17 cellular contexts compared by ENCODE assay signal in the genomic region with DNA sequence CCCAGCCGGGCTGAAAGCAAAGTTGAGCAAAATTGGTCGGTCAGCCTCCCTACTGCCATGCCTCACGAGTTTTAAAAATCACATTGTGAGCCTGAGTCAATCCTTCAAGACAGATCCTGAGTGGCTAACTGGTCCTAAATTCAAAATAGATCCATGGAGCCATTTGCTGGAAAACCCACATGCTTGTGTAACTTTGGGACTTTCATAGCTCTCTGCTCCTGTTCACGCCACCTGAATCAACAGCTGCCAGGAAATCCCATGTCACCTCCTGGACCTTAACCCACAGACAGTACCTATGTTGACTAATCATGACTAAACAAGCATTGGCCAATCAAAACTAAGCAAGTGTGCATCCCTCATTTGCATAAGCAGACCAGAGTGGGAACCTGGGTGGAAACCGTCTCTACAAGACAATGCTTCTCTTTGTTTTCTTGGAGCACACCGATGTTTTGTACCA. TPM values are rescaled to one million over a fixed set of nuclear protein-coding genes. Genes with fewer than 3 reads are reported as not detected.
DNase-seq lines count a peak whose midpoint lies in the region; ATAC-seq, FAIRE-seq and TF ChIP-seq lines count a peak whose summit lies in the region.
"Had no signal": no experiment of that assay in that cellular context is flagged by ENCODE, and none has a peak within 500 bp of the region (broad histone marks: within the 10 kb centered on the region; RNA-seq: fewer than 3 reads in every experiment).

No MANE protein-coding gene starts in this region.

- in situ Hi-C loops in K562 (cut with MboI): no loop called here

- POLR2A ChIA-PET in K562 (lab: Yijun Ruan, JAX): no interaction called here

- peaks cover 0 to 2% of the 10 kb centered on the region in 2 experiments; a peak in 2 of 5 replicates for H3K4me1 ChIP-seq in K562 (replicated peaks in 1 of 2; ENCODE audit: control insufficient read depth in 2 of 2, insufficient read depth in 2 of 2, low read length in 2 of 2)
- H3K4me1 ChIP-seq in liver (ENCODE audit: control insufficient read depth in 4 of 4, insufficient read depth in 4 of 4, low read length in 3 of 4): peaks cover 6 to 48% (median 19%) of the 10 kb centered on the region in 4 donors
- H3K4me1 ChIP-seq: A549, upper lobe of left lung had no signal

- no peaks in the 10 kb centered on the region for H3K9me1 ChIP-seq in K562 (ENCODE audit: control insufficient read depth, insufficient read depth, low read length)

- H3K9ac ChIP-seq in K562 (ENCODE audit: insufficient read depth in 1 of 2, low read depth in 2 of 2, low read length in 2 of 2) (no peak overlapping the region), liver (ENCODE audit: low read depth in 1 of 2, low read length in 2 of 2) (peak overlapping the region; percentile 47 to 52)

- no TSS peak for BruUV-seq in K562 (replicated peaks; lab: Mats Ljungman, UMichigan)

- TF ChIP-seq EP300 in K562 (IDR thresholded peaks at IDR 0.05; ENCODE audit: low read length): no peak

- 25% methylated on average over 6 of the region's 6 CpGs for WGBS in K562 (ENCODE audit: insufficient coverage, low coverage, missing lambda C conversion rate)
- WGBS in liver: 57% methylated on average over 6 of the region's 6 CpGs

- no peak overlapping the region for H3K27ac ChIP-seq in K562 (ENCODE audit: extremely low read depth, low read depth, low read length)
- peak overlapping the region; percentile 92 to 95 for H3K27ac ChIP-seq in liver (ENCODE audit: low read depth in 1 of 2, low read length in 2 of 2)
- H3K27ac ChIP-seq: A549, heart right ventricle, neutrophil, upper lobe of left lung had no signal

- no peaks in the 10 kb centered on the region for H4K20me1 ChIP-seq in K562 (replicated peaks; ENCODE audit: control insufficient read depth, insufficient read depth, low read length)

- H2AFZ ChIP-seq in K562 (ENCODE audit: low read depth, low read length): no peak overlapping the region

- TF ChIP-seq RAD21 in K562 (CRISPR knock-in tag; conservative IDR thresholded peaks at IDR 0.05 in 1 of 2, IDR thresholded peaks at IDR 0.05 in 1 of 2) (no peak), liver (IDR thresholded peaks at IDR 0.05) (peak in 1 of 2 donors; percentile 35)

- H3K79me2 ChIP-seq in K562 (ENCODE audit: control insufficient read depth, insufficient read depth, low read length): no peaks in the 10 kb centered on the region

- no peak for FAIRE-seq in K562 (lab: Jason Lieb, UNC)
- FAIRE-seq: A549, keratinocyte had no signal

- H3K9me3 ChIP-seq in K562 (replicated peaks; ENCODE audit: control insufficient read depth, insufficient read depth, low read depth, low read length) (no peaks in the 10 kb centered on the region), liver (ENCODE audit: control insufficient read depth in 4 of 4, low read length in 3 of 4) (no peaks in the 10 kb centered on the region)
- H3K9me3 ChIP-seq: A549, heart right ventricle, neutrophil, upper lobe of left lung had no signal

- TF ChIP-seq CTCF in K562 (IDR thresholded peaks at IDR 0.05 in 2 of 3, conservative IDR thresholded peaks at IDR 0.05 in 1 of 3; ENCODE audit: insufficient read depth in 2 of 3, low read depth in 1 of 3, low read length in 3 of 3): no peak
- TF ChIP-seq CTCF in liver (IDR thresholded peaks at IDR 0.05; ENCODE audit: low read depth, low read length, missing input control): no peak
- no peak for TF ChIP-seq CTCF in foreskin fibroblast (IDR thresholded peaks at IDR 0.05; ENCODE audit: low read depth, low read length)

- no peak for TF ChIP-seq POLR2A in K562 (conservative IDR thresholded peaks at IDR 0.05)

- H3K36me3 ChIP-seq in K562 (ENCODE audit: control insufficient read depth, insufficient read depth, low read length): no peaks in the 10 kb centered on the region
- no peaks in the 10 kb centered on the region for H3K36me3 ChIP-seq in liver (ENCODE audit: control insufficient read depth in 4 of 4, insufficient read depth in 3 of 4, low read depth in 1 of 4, low read length in 3 of 4)
- H3K36me3 ChIP-seq: heart right ventricle, neutrophil, upper lobe of left lung had no signal

- intact Hi-C loops in K562 (cut with micrococcal nuclease): no loop called here

- H3K4me3 ChIP-seq in K562: no peak overlapping the region
- no peak overlapping the region for H3K4me3 ChIP-seq in liver (ENCODE audit: low read depth in 1 of 3, low read length in 3 of 3)
- H3K4me3 ChIP-seq in foreskin fibroblast (ENCODE audit: low read depth in 1 of 2, low read length in 2 of 2): no peak overlapping the region
- H3K4me3 ChIP-seq: A549, heart right ventricle, upper lobe of left lung had no signal

- CTCF ChIA-PET in K562 (lab: Yijun Ruan, JAX; ENCODE audit: low intra/inter-chr PET ratio): no interaction called here

- ATAC-seq in K562: peak; percentile 26; the same call in 1 of the 3 replicates
- ATAC-seq: A549, T-cell had no signal

- H3K4me2 ChIP-seq in K562 (ENCODE audit: insufficient read depth, low read length): no peak overlapping the region
- H3K4me2 ChIP-seq: A549 had no signal

- peaks cover 3 to 9% of the 10 kb centered on the region in 2 experiments; a peak in 3 of 5 replicates for H3K27me3 ChIP-seq in K562 (ENCODE audit: control insufficient read depth in 2 of 2, insufficient read depth in 2 of 2, low read length in 2 of 2)
- no peaks in the 10 kb centered on the region for H3K27me3 ChIP-seq in liver (ENCODE audit: control insufficient read depth in 4 of 4, insufficient read depth in 4 of 4, low read length in 3 of 4)
- H3K27me3 ChIP-seq: heart right ventricle, neutrophil, upper lobe of left lung had no signal

- peak; percentile 36 for DNase-seq in activated CD4-positive, alpha-beta T cell treated with anti-CD3 and anti-CD28 coated beads for 48 hours
- DNase-seq in activated CD4-positive, alpha-beta T cell treated with anti-CD3 and anti-CD28 coated beads for 4 hours: no peak
- DNase-seq in HT-29 (ENCODE audit: low spot score): peak; percentile 11
- DNase-seq in K562 (ENCODE audit: extremely low read depth in 1 of 4, low spot score in 3 of 4): peak in 2 of 4 experiments; percentile 1 to 5
- DNase-seq in RPMI8226: no peak
- no peak for DNase-seq in foreskin fibroblast
- no peak for DNase-seq in amygdala (lab: John Stamatoyannopoulos, UW)
- DNase-seq: activated naive CD4-positive, alpha-beta T cell treated with anti-CD3 and anti-CD28 coated beads, Interleukin-2, amount 50 U/mL, for 16 hours; DMS79 treated with DMSO at 0.1 percent for 48 hours; heart right ventricle; NCI-H1417; T-cell; upper lobe of left lung had no signal

TF ChIP-seq in K562, 482 proteins besides CTCF, POLR2A, EP300 and RAD21 (continues in another document):
- TF ChIP-seq CREM (IDR thresholded peaks at IDR 0.05; ENCODE audit: low read depth): no peak
- TF ChIP-seq, protein P1, sequence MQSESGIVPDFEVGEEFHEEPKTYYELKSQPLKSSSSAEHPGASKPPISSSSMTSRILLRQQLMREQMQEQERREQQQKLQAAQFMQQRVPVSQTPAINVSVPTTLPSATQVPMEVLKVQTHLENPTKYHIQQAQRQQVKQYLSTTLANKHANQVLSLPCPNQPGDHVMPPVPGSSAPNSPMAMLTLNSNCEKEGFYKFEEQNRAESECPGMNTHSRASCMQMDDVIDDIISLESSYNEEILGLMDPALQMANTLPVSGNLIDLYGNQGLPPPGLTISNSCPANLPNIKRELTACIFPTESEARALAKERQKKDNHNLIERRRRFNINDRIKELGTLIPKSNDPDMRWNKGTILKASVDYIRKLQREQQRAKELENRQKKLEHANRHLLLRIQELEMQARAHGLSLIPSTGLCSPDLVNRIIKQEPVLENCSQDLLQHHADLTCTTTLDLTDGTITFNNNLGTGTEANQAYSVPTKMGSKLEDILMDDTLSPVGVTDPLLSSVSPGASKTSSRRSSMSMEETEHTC (IDR thresholded peaks at IDR 0.05): no peak

TF ChIP-seq in liver, 16 proteins besides CTCF, POLR2A, EP300 and RAD21 (continues in another document):
- TF ChIP-seq TAF1 (conservative IDR thresholded peaks at IDR 0.05) (no peak), RXRA (IDR thresholded peaks at IDR 0.05) (peak; percentile 89 to 90), HNF4G (IDR thresholded peaks at IDR 0.05) (peak; percentile 87), NR2F2 (IDR thresholded peaks at IDR 0.05) (no peak), EGR1 (IDR thresholded peaks at IDR 0.05; ENCODE audit: low read depth in 2 of 2) (no peak)
- TF ChIP-seq, protein P2, sequence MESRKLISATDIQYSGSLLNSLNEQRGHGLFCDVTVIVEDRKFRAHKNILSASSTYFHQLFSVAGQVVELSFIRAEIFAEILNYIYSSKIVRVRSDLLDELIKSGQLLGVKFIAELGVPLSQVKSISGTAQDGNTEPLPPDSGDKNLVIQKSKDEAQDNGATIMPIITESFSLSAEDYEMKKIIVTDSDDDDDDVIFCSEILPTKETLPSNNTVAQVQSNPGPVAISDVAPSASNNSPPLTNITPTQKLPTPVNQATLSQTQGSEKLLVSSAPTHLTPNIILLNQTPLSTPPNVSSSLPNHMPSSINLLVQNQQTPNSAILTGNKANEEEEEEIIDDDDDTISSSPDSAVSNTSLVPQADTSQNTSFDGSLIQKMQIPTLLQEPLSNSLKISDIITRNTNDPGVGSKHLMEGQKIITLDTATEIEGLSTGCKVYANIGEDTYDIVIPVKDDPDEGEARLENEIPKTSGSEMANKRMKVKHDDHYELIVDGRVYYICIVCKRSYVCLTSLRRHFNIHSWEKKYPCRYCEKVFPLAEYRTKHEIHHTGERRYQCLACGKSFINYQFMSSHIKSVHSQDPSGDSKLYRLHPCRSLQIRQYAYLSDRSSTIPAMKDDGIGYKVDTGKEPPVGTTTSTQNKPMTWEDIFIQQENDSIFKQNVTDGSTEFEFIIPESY (IDR thresholded peaks at IDR 0.05): peak; percentile 83

RNA-seq across cellular contexts. Expression of a gene that starts 42.8 kb away (rescaled TPM):
- total RNA-seq in HT-29 (2014; rRNA removed; shearing (Covaris generic)): 1.7 and 3.6 TPM in 2 replicates
- not detected in 2 replicates for total RNA-seq in K562 (2011; cell fraction: chromatin; rRNA removed; ENCODE audit: low replicate concordance)
- total RNA-seq in K562 (2011; cell fraction: nucleolus; rRNA removed): not detected in 2 replicates
- total RNA-seq in K562 (2011; cell fraction: nucleoplasm; rRNA removed): not detected in 2 replicates
- total RNA-seq in K562 (2014; rRNA removed) (not detected in 2 replicates), K562 (2014; rRNA removed; fragmentation: Illumina TruSeq; extraction: Trizol) (not detected in 2 replicates), K562 (2015; rRNA removed; fragmentation: Illumina TruSeq; extraction: Trizol) (not detected in 2 replicates), K562 (2021) (0.25 TPM in 1 of 2 replicates, not detected in the other), liver (10 to 100 TPM; 15.6 to 41.7 TPM)
- polyA plus RNA-seq in K562 (2011; rRNA removed) (not detected in 2 replicates), K562 (2014; fragmentation: Illumina TruSeq; extraction: Trizol) (not detected in 2 replicates), K562 (2014; fragmentation: Nextera tagmentation; extraction: Ambion mirVana) (under 1 TPM in 1 of 2 experiments, not detected in 1; 0.01 TPM), K562 (2014; rRNA removed) (not detected in 2 replicates), liver (1 to 10 TPM; 4.8 to 9.8 TPM)
- polyA plus RNA-seq in K562 (2011; cell fraction: cytosol; rRNA removed): not detected in 2 replicates
- not detected in 2 replicates for polyA plus RNA-seq in K562 (2011; cell fraction: nucleus; rRNA removed)
- polyA plus RNA-seq in K562 (2012): 0.07 and 0.96 TPM in 2 replicates
- not detected in 2 replicates for polyA minus RNA-seq in K562 (2011; rRNA and poly(A)+ RNA removed)
- polyA minus RNA-seq in K562 (2011; cell fraction: cytosol; rRNA and poly(A)+ RNA removed): not detected in 2 replicates
- polyA minus RNA-seq in K562 (2011; cell fraction: nucleus; rRNA and poly(A)+ RNA removed): not detected in 2 replicates
- polyA plus RNA-seq: keratinocyte had no signal

Comparison
In these comparisons a context has a peak if more than half of its experiments do, and no peak if none do; other contexts are left out.
1. DNase-seq: peak in activated CD4-positive, alpha-beta T cell treated with anti-CD3 and anti-CD28 coated beads for 48 hours (single experiment) and HT-29 (single experiment); none in activated CD4-positive, alpha-beta T cell treated with anti-CD3 and anti-CD28 coated beads for 4 hours (0 of 2), RPMI8226 (single experiment), foreskin fibroblast (0 of 2) and amygdala (0 of 56).
2. H3K9ac ChIP-seq: peak in liver (2 of 2); none in K562 (0 of 2).